ENCODE assay signal across 10 cellular contexts in the genomic region with DNA sequence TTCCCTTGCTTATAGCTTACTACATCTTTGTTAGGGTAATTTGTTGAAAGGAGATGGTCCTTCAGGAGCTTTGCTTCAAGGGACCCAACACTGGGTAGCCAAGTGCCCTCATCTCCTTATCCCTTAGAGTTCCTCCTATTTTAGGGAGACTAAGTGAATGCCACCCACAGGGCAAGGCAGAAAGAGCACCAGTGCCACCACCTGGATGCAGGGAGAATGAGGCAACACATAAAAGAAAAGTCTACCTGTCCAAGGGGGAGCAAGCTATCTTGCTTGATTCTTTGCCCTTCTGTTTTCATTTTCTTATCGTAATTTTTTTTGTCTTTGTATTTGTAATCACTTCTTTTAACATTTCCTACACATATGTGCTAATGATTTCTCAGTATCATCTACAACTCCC.
DNase-seq lines count a peak whose midpoint lies in the region; ATAC-seq and TF ChIP-seq lines count a peak whose summit lies in the region.
"Had no signal": no experiment of that assay in that cellular context is flagged by ENCODE, and none has a peak within 500 bp of the region (broad histone marks: within the 10 kb centered on the region; RNA-seq: fewer than 3 reads in every experiment).

No MANE protein-coding gene starts in this region.

- H3K9ac ChIP-seq in OCI-LY1 (ENCODE audit: low read length) = no peak overlapping the region
- no peak overlapping the region for H3K9ac ChIP-seq in fibroblast of lung (ENCODE audit: insufficient read depth, low read length)

- H3K4me3 ChIP-seq in OCI-LY1 (ENCODE audit: low read depth, low read length, poor library complexity, severe bottlenecking) (no peak overlapping the region), fibroblast of lung (replicated peaks in 1 of 4; ENCODE audit: control extremely low read depth in 1 of 4, insufficient read depth in 1 of 4, low read depth in 3 of 4, low read length in 4 of 4) (no peak overlapping the region)
- H3K4me3 ChIP-seq: spleen had no signal

- H3K36me3 ChIP-seq in OCI-LY1 (ENCODE audit: insufficient read depth, low read length) (no peaks in the 10 kb centered on the region), fibroblast of lung (ENCODE audit: control insufficient read depth, insufficient read depth, low read length) (no peaks in the 10 kb centered on the region)
- H3K36me3 ChIP-seq: spleen had no signal

- H3K27ac ChIP-seq in OCI-LY1 (ENCODE audit: low read depth, low read length, poor library complexity, severe bottlenecking) = no peak overlapping the region
- no peak overlapping the region for H3K27ac ChIP-seq in fibroblast of lung (ENCODE audit: insufficient read depth, low read length)
- H3K27ac ChIP-seq: spleen had no signal

- no peaks in the 10 kb centered on the region for H3F3A ChIP-seq in OCI-LY1 (ENCODE audit: insufficient read depth, low read length)

- no peaks in the 10 kb centered on the region for H3K9me3 ChIP-seq in OCI-LY1 (ENCODE audit: low read length)
- H3K9me3 ChIP-seq in fibroblast of lung (ENCODE audit: control insufficient read depth, insufficient read depth, low read depth, low read length) = no peaks in the 10 kb centered on the region

- H4K20me1 ChIP-seq in OCI-LY1 (ENCODE audit: insufficient read depth, low read length) (no peaks in the 10 kb centered on the region), fibroblast of lung (ENCODE audit: control insufficient read depth, extremely low read depth, insufficient read depth, low read length) (no peaks in the 10 kb centered on the region)

- H3K79me2 ChIP-seq in OCI-LY1 (ENCODE audit: insufficient read depth, low read length) (no peaks in the 10 kb centered on the region), fibroblast of lung (ENCODE audit: control insufficient read depth, insufficient read depth, low read length) (no peaks in the 10 kb centered on the region)

- no peak overlapping the region for H2AFZ ChIP-seq in OCI-LY1 (ENCODE audit: low read length)
- H2AFZ ChIP-seq in fibroblast of lung (ENCODE audit: low read length) = no peak overlapping the region

- H3K27me3 ChIP-seq in OCI-LY1 (ENCODE audit: insufficient read depth, low read length) (no peaks in the 10 kb centered on the region), fibroblast of lung (ENCODE audit: control insufficient read depth, insufficient read depth, low read length) (no peaks in the 10 kb centered on the region)
- H3K27me3 ChIP-seq: spleen had no signal

- peak; percentile 36; the same call in 1 of the 2 replicates for TF ChIP-seq CTCF in OCI-LY1 (IDR thresholded peaks at IDR 0.05; ENCODE audit: low read length)
- peak; percentile 49 to 73 for TF ChIP-seq CTCF in fibroblast of lung (conservative IDR thresholded peaks at IDR 0.05 in 1 of 2, IDR thresholded peaks at IDR 0.05 in 1 of 2; ENCODE audit: low read depth in 1 of 2, low read length in 2 of 2)

- peak; percentile 4 to 17 for DNase-seq in NCI-H524 (lab: John Stamatoyannopoulos, UW)
- DNase-seq in NCI-H524 treated with DMSO at 0.1 percent for 48 hours (lab: John Stamatoyannopoulos, UW) = no peak
- DNase-seq in fibroblast of lung (ENCODE audit: low read depth in 2 of 2) = peak; percentile 29 to 61
- no peak for DNase-seq in sciatic nerve (ENCODE audit: low spot score)
- no peak for DNase-seq in NCI-H2171 treated with DMSO at 0.1 percent for 48 hours (lab: John Stamatoyannopoulos, UW)
- DNase-seq in NCI-H2081 (lab: John Stamatoyannopoulos, UW) = no peak
- DNase-seq in stimulated activated CD4-positive, alpha-beta T cell treated with anti-CD3 and anti-CD28 coated beads, Interleukin-2, amount 100 ng/mL, for 48 hours = no peak
- DNase-seq: C1 segment of cervical spinal cord, spleen had no signal

- intact Hi-C loops in sciatic nerve (cut with DNase I) = no loop called here

- H3K4me2 ChIP-seq in OCI-LY1 (ENCODE audit: low read length) (no peak overlapping the region), fibroblast of lung (ENCODE audit: extremely low read depth, insufficient read depth, low read length) (no peak overlapping the region)

- no peaks in the 10 kb centered on the region for H3K9me2 ChIP-seq in OCI-LY1 (ENCODE audit: low read depth, low read length)

- H3K4me1 ChIP-seq in OCI-LY1 (ENCODE audit: insufficient read depth, low read length, severe bottlenecking) = no peaks in the 10 kb centered on the region
- H3K4me1 ChIP-seq in fibroblast of lung (ENCODE audit: control insufficient read depth, extremely low read depth, insufficient read depth, low read length) = no peaks in the 10 kb centered on the region
- H3K4me1 ChIP-seq: spleen had no signal

- ATAC-seq in sciatic nerve = peak; percentile 58

Comparison
In these comparisons a context has a peak if more than half of its experiments do, and no peak if none do; other contexts are left out.
1. DNase-seq: peak in NCI-H524 (2 of 2) and fibroblast of lung (2 of 2); none in NCI-H524 treated with DMSO at 0.1 percent for 48 hours (single experiment), sciatic nerve (single experiment), NCI-H2171 treated with DMSO at 0.1 percent for 48 hours (single experiment), NCI-H2081 (0 of 2) and stimulated activated CD4-positive, alpha-beta T cell treated with anti-CD3 and anti-CD28 coated beads, Interleukin-2, amount 100 ng/mL, for 48 hours (0 of 2).